20 cellular contexts compared by ENCODE assay signal in genomic region chr12:113120670-113121370, GRCh38. TPM values are rescaled to one million over a fixed set of nuclear protein-coding genes. Genes with fewer than 3 reads are reported as not detected.
DNase-seq lines count a peak whose midpoint lies in the region; ATAC-seq lines count a peak whose summit lies in the region.
"Had no signal": no experiment of that assay in that cellular context is flagged by ENCODE, and none has a peak within 500 bp of the region (broad histone marks: within the 10 kb centered on the region; RNA-seq: fewer than 3 reads in every experiment).

No MANE protein-coding gene starts in this region.

- no peak for ATAC-seq in GM21717 (IDR thresholded peaks at IDR 0.05; ENCODE audit: unreplicated experiment)
- ATAC-seq: gastrocnemius medialis, Panc1 had no signal

- DNase-seq in DMS79 treated with DMSO at 0.1 percent for 48 hours (lab: John Stamatoyannopoulos, UW) = peak; percentile 64
- DNase-seq in DMS79 (lab: John Stamatoyannopoulos, UW) = no peak
- DNase-seq in NCI-H1105 treated with DMSO at 0.1 percent for 48 hours (lab: John Stamatoyannopoulos, UW) = peak; percentile 92
- peak; percentile 61 for DNase-seq in RKO (ENCODE audit: low spot score)
- DNase-seq in renal cortical epithelial cell (ENCODE audit: low read depth) = peak; percentile 15
- no peak for DNase-seq in iPS-NIHi11 (ENCODE audit: low spot score)
- DNase-seq in NCI-H446 treated with DMSO at 0.1 percent for 48 hours (lab: John Stamatoyannopoulos, UW) = no peak
- DNase-seq: 8988T; activated CD4-positive, CD25-positive, alpha-beta regulatory T cell treated with anti-CD3 and anti-CD28 coated beads, Interleukin-2, amount 50 U/mL, for 72 hours; activated naive CD8-positive, alpha-beta T cell treated with anti-CD3 and anti-CD28 coated beads, Interleukin-2, amount 10 ng/mL, durations not matched to agents 7 days and 5 days; activated T-cell treated with anti-CD3 and anti-CD28 coated beads for 4 hours; gastrocnemius medialis; GOT3; KBM-7; NCI-H2107; right lobe of liver; stimulated activated CD4-positive, alpha-beta T cell treated with anti-CD3 and anti-CD28 coated beads, Interleukin-2, amount 100 ng/mL, for 24 hours had no signal

RNA-seq across cellular contexts. Expression of gene RASAL1, which starts 14.7 kb away (rescaled TPM):
- 16.3 and 36.5 TPM in 2 replicates for total RNA-seq in renal cortical epithelial cell
- total RNA-seq: gastrocnemius medialis, lung microvascular endothelial cell had no signal

RNA-seq across cellular contexts. Expression of gene CFAP73, which starts 28.7 kb away (rescaled TPM):
- total RNA-seq in renal cortical epithelial cell = 0.25 TPM in 1 of 2 replicates, not detected in the other
- total RNA-seq: gastrocnemius medialis, lung microvascular endothelial cell had no signal

Comparison
In these comparisons a context has a peak if more than half of its experiments do, and no peak if none do; other contexts are left out.
1. DNase-seq: peak in DMS79 treated with DMSO at 0.1 percent for 48 hours (single experiment), NCI-H1105 treated with DMSO at 0.1 percent for 48 hours (single experiment), RKO (single experiment) and renal cortical epithelial cell (single experiment); none in DMS79 (single experiment), iPS-NIHi11 (single experiment) and NCI-H446 treated with DMSO at 0.1 percent for 48 hours (single experiment).